Comparison of ENCODE assay signal across 35 cellular contexts in the genomic region with DNA sequence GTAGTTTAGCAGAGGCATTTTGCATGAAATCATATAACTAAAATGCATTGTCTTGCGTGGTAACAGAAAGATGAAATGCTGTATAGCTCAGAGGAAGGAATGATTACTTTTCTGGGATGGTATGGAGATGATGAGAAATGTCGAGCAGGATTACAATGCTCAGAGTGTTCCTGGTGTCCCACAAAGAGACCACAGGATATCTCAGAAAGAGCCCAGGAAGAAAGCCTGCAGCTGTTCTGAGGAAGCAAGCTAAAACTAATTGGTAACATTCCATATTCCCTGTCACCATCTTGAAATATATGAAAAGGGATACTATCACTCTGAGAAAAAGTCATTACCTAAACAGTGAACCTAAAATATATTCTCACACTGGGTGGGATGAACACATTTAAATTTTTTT.
"Had no signal": no experiment of that assay in that cellular context is flagged by ENCODE, and none has a peak within 500 bp of the region (broad histone marks: within the 10 kb centered on the region; RNA-seq: fewer than 3 reads in every experiment).

No MANE protein-coding gene starts in this region.

- H3K27me3 Mint-ChIP-seq: activated B cell treated with CpG ODN at 0.5 μM for 24 hours; activated CD4-positive, alpha-beta memory T cell treated with anti-CD3 and anti-CD28 coated beads for 36 hours; activated CD4-positive, alpha-beta T cell treated with anti-CD3 and anti-CD28 coated beads, Interleukin-2, amount 10 ng/mL, durations not matched to agents 24 days and 14 days; activated CD8-positive, alpha-beta T cell treated with anti-CD3 and anti-CD28 coated beads for 36 hours had no signal

- H3K4me3 ChIP-seq: adrenal gland, body of pancreas, breast epithelium had no signal

- H3K36me3 ChIP-seq: adrenal gland, brain microvascular endothelial cell, breast epithelium had no signal

- DNase-seq: activated B cell treated with CpG ODN at 0.5 μM for 24 hours; activated CD4-positive, alpha-beta memory T cell treated with anti-CD3 and anti-CD28 coated beads for 36 hours; activated CD4-positive, alpha-beta T cell treated with anti-CD3 and anti-CD28 coated beads for 4 hours; activated CD4-positive, alpha-beta T cell treated with anti-CD3 and anti-CD28 coated beads, Interleukin-2, amount 10 ng/mL, durations not matched to agents 24 days and 14 days; activated CD4-positive, alpha-beta T cell treated with anti-CD3 and anti-CD28 coated beads, Interleukin-2, amount 50 U/mL, for 1 hour; activated CD4-positive, alpha-beta T cell treated with anti-CD3 and anti-CD28 coated beads, Interleukin-2, amount 50 U/mL, for 4 hours; activated CD4-positive, CD25-positive, alpha-beta regulatory T cell treated with anti-CD3 and anti-CD28 coated beads, Interleukin-2, amount 50 U/mL, for 72 hours; activated CD8-positive, alpha-beta memory T cell treated with anti-CD3 and anti-CD28 coated beads, Interleukin-2, amount 50 U/mL, for 4 hours; activated CD8-positive, alpha-beta T cell treated with anti-CD3 and anti-CD28 coated beads for 36 hours; activated effector memory CD4-positive, alpha-beta T cell treated with anti-CD3 and anti-CD28 coated beads, Interleukin-2, amount 50 U/mL, for 16 hours; activated gamma-delta T cell treated with Interleukin-2 at 50 U/mL for 16 hours; activated naive CD4-positive, alpha-beta T cell; activated naive CD4-positive, alpha-beta T cell treated with anti-CD3 and anti-CD28 coated beads for 36 hours; activated naive CD4-positive, alpha-beta T cell treated with anti-CD3 and anti-CD28 coated beads, Interleukin-2, amount 50 U/mL, for 16 hours; activated naive CD8-positive, alpha-beta T cell treated with anti-CD3 and anti-CD28 coated beads for 36 hours; activated T-cell treated with anti-CD3 and anti-CD28 coated beads for 4 hours; activated T-cell treated with anti-CD3 and anti-CD28 coated beads, Interleukin-2, amount 50 U/mL, for 1 hour; activated T-cell treated with anti-CD3 and anti-CD28 coated beads, Interleukin-2, amount 50 U/mL, for 4 hours; activated T-cell treated with anti-CD3 and anti-CD28 coated beads, Interleukin-2, amount 50 U/mL, for 72 hours; adrenal gland; amniotic stem cell; aorta; body of pancreas; brain microvascular endothelial cell; central memory CD4-positive, alpha-beta T cell; T-helper 1 cell; T-helper 2 cell; T-helper 9 cell had no signal

- H3K36me3 Mint-ChIP-seq: activated CD4-positive, alpha-beta memory T cell treated with anti-CD3 and anti-CD28 coated beads for 36 hours; activated naive CD4-positive, alpha-beta T cell treated with anti-CD3 and anti-CD28 coated beads, Interleukin-2, amount 50 U/mL, for 72 hours; activated naive CD8-positive, alpha-beta T cell treated with anti-CD3 and anti-CD28 coated beads for 36 hours had no signal

- H3K9me3 Mint-ChIP-seq: activated B cell treated with CpG ODN at 0.5 μM for 24 hours; activated CD4-positive, alpha-beta memory T cell treated with anti-CD3 and anti-CD28 coated beads for 36 hours; activated CD4-positive, alpha-beta T cell treated with anti-CD3 and anti-CD28 coated beads, Interleukin-2, amount 10 ng/mL, durations not matched to agents 24 days and 14 days; activated CD8-positive, alpha-beta T cell treated with anti-CD3 and anti-CD28 coated beads for 36 hours; activated naive CD4-positive, alpha-beta T cell treated with anti-CD3 and anti-CD28 coated beads for 36 hours; activated naive CD4-positive, alpha-beta T cell treated with anti-CD3 and anti-CD28 coated beads, Interleukin-2, amount 50 U/mL, for 72 hours; activated naive CD8-positive, alpha-beta T cell treated with anti-CD3 and anti-CD28 coated beads for 36 hours; activated T-cell treated with anti-CD3 and anti-CD28 coated beads, Interleukin-2, amount 50 U/mL, for 4 hours; activated T-cell treated with anti-CD3 and anti-CD28 coated beads, Interleukin-2, amount 50 U/mL, for 72 hours; activated T-helper 1 cell treated with anti-CD3 and anti-CD28 coated beads, Interleukin-12 subunit alpha, Interleukin-12 subunit beta, Interleukin-2, Interleukin-4 antibody, amounts not matched to agents 30 ng/mL and 10 ng/mL and 1 ng/mL, durations not matched to agents 14 hours and 24 hours and 36 hours; activated T-helper 17 cell treated with anti-CD3 and anti-CD28 coated beads, Interleukin-2, amount 50 U/mL, for 72 hours; T-helper 1 cell treated with Interleukin-12 subunit alpha and Interleukin-12 subunit beta and Interleukin-4 antibody, amounts not matched to agents 30 μg/mL and 1 μg/mL, for 36 hours; T-helper 2 cell treated with Interferon-gamma antibody and Interleukin-4, amounts not matched to agents 5 μg/mL and 100 μg/mL, for 36 hours had no signal

- H3K4me1 Mint-ChIP-seq: activated B cell treated with CpG ODN at 0.5 μM for 24 hours; activated CD4-positive, alpha-beta T cell treated with anti-CD3 and anti-CD28 coated beads, Interleukin-2, amount 10 ng/mL, durations not matched to agents 24 days and 14 days; activated naive CD8-positive, alpha-beta T cell treated with anti-CD3 and anti-CD28 coated beads for 36 hours; activated T-helper 17 cell treated with anti-CD3 and anti-CD28 coated beads, Interleukin-2, amount 50 U/mL, for 72 hours had no signal

- H3K27me3 ChIP-seq: adrenal gland, body of pancreas, brain microvascular endothelial cell, breast epithelium had no signal

- H3K27ac Mint-ChIP-seq: activated B cell treated with CpG ODN at 0.5 μM for 24 hours; activated CD4-positive, alpha-beta memory T cell treated with anti-CD3 and anti-CD28 coated beads for 36 hours; activated CD4-positive, alpha-beta T cell treated with anti-CD3 and anti-CD28 coated beads, Interleukin-2, amount 10 ng/mL, durations not matched to agents 24 days and 14 days; activated CD8-positive, alpha-beta T cell treated with anti-CD3 and anti-CD28 coated beads for 36 hours; activated naive CD4-positive, alpha-beta T cell treated with anti-CD3 and anti-CD28 coated beads for 36 hours; activated naive CD4-positive, alpha-beta T cell treated with anti-CD3 and anti-CD28 coated beads, Interleukin-2, amount 50 U/mL, for 72 hours; activated naive CD8-positive, alpha-beta T cell treated with anti-CD3 and anti-CD28 coated beads for 36 hours; activated T-cell treated with anti-CD3 and anti-CD28 coated beads, Interleukin-2, amount 50 U/mL, for 72 hours; activated T-helper 1 cell treated with anti-CD3 and anti-CD28 coated beads, Interleukin-12 subunit alpha, Interleukin-12 subunit beta, Interleukin-2, Interleukin-4 antibody, amounts not matched to agents 30 ng/mL and 10 ng/mL and 1 ng/mL, durations not matched to agents 14 hours and 24 hours and 36 hours; activated T-helper 17 cell treated with anti-CD3 and anti-CD28 coated beads, Interleukin-2, amount 50 U/mL, for 72 hours; T-helper 1 cell treated with Interleukin-12 subunit alpha and Interleukin-12 subunit beta and Interleukin-4 antibody, amounts not matched to agents 30 μg/mL and 1 μg/mL, for 36 hours; T-helper 2 cell treated with Interferon-gamma antibody and Interleukin-4, amounts not matched to agents 5 μg/mL and 100 μg/mL, for 36 hours had no signal

- H3K4me1 ChIP-seq: adrenal gland, body of pancreas, breast epithelium had no signal

- H3K4me3 Mint-ChIP-seq: activated B cell treated with CpG ODN at 0.5 μM for 24 hours; activated CD4-positive, alpha-beta memory T cell treated with anti-CD3 and anti-CD28 coated beads for 36 hours; activated CD4-positive, alpha-beta T cell treated with anti-CD3 and anti-CD28 coated beads, Interleukin-2, amount 10 ng/mL, durations not matched to agents 24 days and 14 days; activated CD8-positive, alpha-beta T cell treated with anti-CD3 and anti-CD28 coated beads for 36 hours; activated naive CD4-positive, alpha-beta T cell treated with anti-CD3 and anti-CD28 coated beads for 36 hours; activated naive CD8-positive, alpha-beta T cell treated with anti-CD3 and anti-CD28 coated beads for 36 hours; activated T-cell treated with anti-CD3 and anti-CD28 coated beads, Interleukin-2, amount 50 U/mL, for 4 hours; activated T-cell treated with anti-CD3 and anti-CD28 coated beads, Interleukin-2, amount 50 U/mL, for 72 hours; activated T-helper 1 cell treated with anti-CD3 and anti-CD28 coated beads, Interleukin-12 subunit alpha, Interleukin-12 subunit beta, Interleukin-2, Interleukin-4 antibody, amounts not matched to agents 30 ng/mL and 10 ng/mL and 1 ng/mL, durations not matched to agents 14 hours and 24 hours and 36 hours; activated T-helper 17 cell treated with anti-CD3 and anti-CD28 coated beads, Interleukin-2, amount 50 U/mL, for 72 hours; T-helper 1 cell treated with Interleukin-12 subunit alpha and Interleukin-12 subunit beta and Interleukin-4 antibody, amounts not matched to agents 30 μg/mL and 1 μg/mL, for 36 hours; T-helper 2 cell treated with Interferon-gamma antibody and Interleukin-4, amounts not matched to agents 5 μg/mL and 100 μg/mL, for 36 hours had no signal

- ATAC-seq: activated CD8-positive, alpha-beta T cell treated with anti-CD3 and anti-CD28 coated beads for 36 hours; activated naive CD4-positive, alpha-beta T cell treated with anti-CD3 and anti-CD28 coated beads, Interleukin-2, amount 50 U/mL, for 72 hours; activated T-cell treated with anti-CD3 and anti-CD28 coated beads, Interleukin-2, amount 50 U/mL, for 4 hours; activated T-cell treated with anti-CD3 and anti-CD28 coated beads, Interleukin-2, amount 50 U/mL, for 72 hours; activated T-helper 17 cell treated with anti-CD3 and anti-CD28 coated beads, Interleukin-2, amount 50 U/mL, for 72 hours; body of pancreas had no signal

- H3K27ac ChIP-seq: adrenal gland, body of pancreas, brain microvascular endothelial cell, breast epithelium, VCaP had no signal

- H3K9me3 ChIP-seq: adrenal gland, body of pancreas, breast epithelium had no signal
